Comparison of ENCODE assay signal across 15 cellular contexts in the genomic region with DNA sequence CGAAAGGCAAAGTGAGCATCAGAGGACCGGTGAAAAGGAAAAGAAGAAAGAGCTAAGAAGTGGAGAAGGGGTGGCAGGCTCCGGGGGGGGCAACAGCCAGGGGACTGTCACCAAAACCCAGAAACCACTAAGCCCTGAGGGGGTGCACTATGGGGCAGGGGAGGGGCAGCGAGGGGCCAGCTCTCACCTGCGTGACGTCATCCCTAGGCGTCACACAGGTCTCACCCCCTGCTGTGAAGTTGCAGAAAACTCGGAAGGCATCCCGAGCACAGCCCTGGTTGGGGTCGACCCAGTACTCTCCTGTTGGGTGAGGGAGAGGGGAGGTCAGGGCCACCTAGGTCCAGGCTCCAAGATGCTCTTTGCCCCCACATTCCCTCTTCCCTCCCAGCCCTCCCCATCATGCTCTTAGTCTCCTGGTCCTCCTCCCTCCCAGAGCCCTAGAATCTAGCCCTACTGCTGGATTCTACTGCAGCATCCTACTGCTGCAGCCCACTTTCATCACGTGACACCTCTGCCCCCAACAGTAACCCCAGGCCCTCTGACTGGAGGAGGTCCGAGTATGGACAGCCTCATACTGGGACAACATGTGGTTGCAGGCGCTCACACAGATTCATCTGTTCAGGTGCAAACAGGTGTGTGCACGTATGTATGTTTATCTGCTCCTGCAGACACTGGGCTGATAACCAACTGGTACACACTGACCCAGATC. TPM values are rescaled to one million over a fixed set of nuclear protein-coding genes. Genes with fewer than 3 reads are reported as not detected.
DNase-seq lines count a peak whose midpoint lies in the region; ATAC-seq, FAIRE-seq and TF ChIP-seq lines count a peak whose summit lies in the region.
"Had no signal": no experiment of that assay in that cellular context is flagged by ENCODE, and none has a peak within 500 bp of the region (broad histone marks: within the 10 kb centered on the region; RNA-seq: fewer than 3 reads in every experiment).

No MANE protein-coding gene starts in this region.

- no peaks in the 10 kb centered on the region for H3F3A ChIP-seq in neural progenitor cell (ENCODE audit: low read depth)

- peaks cover 16% of the 10 kb centered on the region for H3K4me1 Mint-ChIP-seq in neural progenitor cell
- peaks cover 10 to 15% of the 10 kb centered on the region in 2 donors for H3K4me1 Mint-ChIP-seq in effector memory CD8-positive, alpha-beta T cell (ENCODE audit: low read depth in 2 of 2)

- POLR2A ChIA-PET in HEK293 (lab: Yijun Ruan, JAX), result interaction anchor here (0.9 kb wide), 1 partner anchor 261 kb away, joined by 3 read pairs; no protein-coding TSS in a partner anchor
- POLR2A ChIA-PET in GM12878 (lab: Charles Lee), result no interaction called here

- H3K27me3 Mint-ChIP-seq in neural progenitor cell (ENCODE audit: insufficient read depth, low read depth), result peaks cover 12% of the 10 kb centered on the region
- H3K27me3 Mint-ChIP-seq in effector memory CD8-positive, alpha-beta T cell, result peaks cover 12 to 63% of the 10 kb centered on the region in 2 donors

- H3K36me3 Mint-ChIP-seq in neural progenitor cell, result no peaks in the 10 kb centered on the region
- peaks cover under 1% of the 10 kb centered on the region for H3K36me3 Mint-ChIP-seq in effector memory CD8-positive, alpha-beta T cell (ENCODE audit: insufficient read depth)
- H3K36me3 Mint-ChIP-seq: CD4-positive, CD25-positive, alpha-beta regulatory T cell had no signal

- DNase-seq in GM12878 (ENCODE audit: low read depth, low spot score), result no peak
- no peak for DNase-seq in neural progenitor cell (ENCODE audit: low spot score)
- DNase-seq in effector memory CD8-positive, alpha-beta T cell, result no peak
- DNase-seq: CD4-positive, CD25-positive, alpha-beta regulatory T cell; HCEC 1CT; NCI-H1930; NCI-H526 treated with DMSO at 0.1 percent for 48 hours; SHP77; SK-N-SH had no signal

- no peak overlapping the region for H3K27ac ChIP-seq in HEK293 (ENCODE audit: extremely low read depth, low read depth, low read length)
- no peak overlapping the region for H3K27ac ChIP-seq in GM12878 (ENCODE audit: control insufficient read depth, insufficient read depth)
- no peak overlapping the region for H3K27ac ChIP-seq in neural progenitor cell
- H3K27ac ChIP-seq: HL-60 had no signal

- TF ChIP-seq POLR2A in GM12878 (IDR thresholded peaks at IDR 0.05; ENCODE audit: low read depth, low read length), result no peak

- SMC1A ChIA-PET in GM12878 (lab: Charles Lee; ENCODE audit: uncharacterized antibody, unreplicated experiment), result interaction anchor here (1.1 to 2.1 kb wide), 2 partner anchors 8 to 15 kb away, joined by 3 to 4 read pairs; no protein-coding TSS in a partner anchor

- H3K4me3 ChIP-seq in HEK293 (ENCODE audit: low read depth, low read length) (no peak overlapping the region), GM12878 (no peak overlapping the region), neural progenitor cell (no peak overlapping the region)

- no peak overlapping the region for H2AFZ ChIP-seq in GM12878 (ENCODE audit: control insufficient read depth, low read depth, low read length)
- H2AFZ ChIP-seq in neural progenitor cell (replicated peaks), result no peak overlapping the region

- ATAC-seq in GM12878 (no peak), HG03457 (IDR thresholded peaks at IDR 0.05; ENCODE audit: unreplicated experiment) (no peak)
- no peak for ATAC-seq in effector memory CD8-positive, alpha-beta T cell (replicated peaks)

- TF ChIP-seq CTCF in HEK293 (tag by site-specific recombination; IDR thresholded peaks at IDR 0.05), result no peak
- no peak for TF ChIP-seq CTCF in GM12878 (IDR thresholded peaks at IDR 0.05 in 2 of 3, conservative IDR thresholded peaks at IDR 0.05 in 1 of 3; ENCODE audit: control insufficient read depth in 2 of 3, extremely low read depth in 1 of 3, insufficient read depth in 1 of 3, low read depth in 3 of 3, low read length in 3 of 3)
- TF ChIP-seq CTCF in neural progenitor cell (IDR thresholded peaks at IDR 0.05), result no peak

- no peaks in the 10 kb centered on the region for H3K9me3 Mint-ChIP-seq in neural progenitor cell
- H3K9me3 Mint-ChIP-seq in effector memory CD8-positive, alpha-beta T cell, result no peaks in the 10 kb centered on the region
- H3K9me3 Mint-ChIP-seq: CD4-positive, CD25-positive, alpha-beta regulatory T cell had no signal

- 40% methylated on average over 8 of the region's 14 CpGs for WGBS in GM12878 (ENCODE audit: insufficient coverage, insufficient replicate concordance, low lambda C conversion rate, missing lambda C conversion rate)

- CTCF ChIA-PET in HEK293 (lab: Yijun Ruan, JAX) (interaction anchor here (0.6 to 7.2 kb wide), 8 partner anchors 9 to 84 kb away, joined by 3 to 59 read pairs (median 3); no protein-coding TSS in a partner anchor), GM12878 (lab: Yijun Ruan, JAX) (interaction anchor here (0.7 to 9.5 kb wide), 5 partner anchors 16 to 150 kb away, joined by 3 to 80 read pairs (median 9); no protein-coding TSS in a partner anchor)

- H3K79me2 ChIP-seq in GM12878 (ENCODE audit: control insufficient read depth, insufficient read depth, low read length), result no peaks in the 10 kb centered on the region
- H3K79me2 ChIP-seq in neural progenitor cell (ENCODE audit: low read depth), result no peaks in the 10 kb centered on the region

- H3K4me2 ChIP-seq in GM12878 (ENCODE audit: control insufficient read depth, insufficient read depth) (no peak overlapping the region), neural progenitor cell (no peak overlapping the region)
- H3K4me2 ChIP-seq: SK-N-SH had no signal

- H3K9ac ChIP-seq in GM12878 (ENCODE audit: control insufficient read depth, insufficient read depth, low read length), result no peak overlapping the region
- no peak overlapping the region for H3K9ac ChIP-seq in neural progenitor cell
- H3K9ac ChIP-seq: SK-N-SH had no signal

- H3K9me3 ChIP-seq in HEK293 (ENCODE audit: control insufficient read depth, insufficient read depth, low read depth, low read length), result no peaks in the 10 kb centered on the region
- H3K9me3 ChIP-seq in GM12878 (replicated peaks; ENCODE audit: control insufficient read depth, insufficient read depth, low read length), result no peaks in the 10 kb centered on the region
- H3K9me3 ChIP-seq in neural progenitor cell (ENCODE audit: low read depth), result no peaks in the 10 kb centered on the region
- H3K9me3 ChIP-seq: Caco-2, SK-N-SH had no signal

- FAIRE-seq in GM12878 (lab: Jason Lieb, UNC), result no peak
- FAIRE-seq: GM19239 had no signal

- no peaks in the 10 kb centered on the region for H3K36me3 ChIP-seq in HEK293 (ENCODE audit: control insufficient read depth in 2 of 2, insufficient read depth in 1 of 2, low read length in 2 of 2)
- no peaks in the 10 kb centered on the region for H3K36me3 ChIP-seq in GM12878 (ENCODE audit: control insufficient read depth in 2 of 2, insufficient read depth in 2 of 2, low read length in 1 of 2)
- H3K36me3 ChIP-seq in neural progenitor cell, result no peaks in the 10 kb centered on the region

- no TSS peak for BruUV-seq in GM12878 (replicated peaks; lab: Mats Ljungman, UMichigan)

- RAD21 ChIA-PET in GM12878 (lab: Charles Lee; ENCODE audit: unreplicated experiment), result interaction anchor here (1.6 kb wide), 1 partner anchor 8 kb away, joined by 5 read pairs; no protein-coding TSS in a partner anchor

- no peaks in the 10 kb centered on the region for H3K27me3 ChIP-seq in GM12878 (replicated peaks in 1 of 2; ENCODE audit: control insufficient read depth in 2 of 2, insufficient read depth in 2 of 2, low read length in 1 of 2)
- peaks cover 18% of the 10 kb centered on the region for H3K27me3 ChIP-seq in neural progenitor cell

- H3K4me3 Mint-ChIP-seq in neural progenitor cell, result no peak overlapping the region
- H3K4me3 Mint-ChIP-seq in effector memory CD8-positive, alpha-beta T cell, result no peak overlapping the region
- H3K4me3 Mint-ChIP-seq: B cell; CD4-positive, CD25-positive, alpha-beta regulatory T cell had no signal

- TF ChIP-seq EP300 in GM12878 (IDR thresholded peaks at IDR 0.05; ENCODE audit: borderline replicate concordance in 1 of 2, control insufficient read depth in 1 of 2, low read depth in 2 of 2, low read length in 2 of 2), result no peak

- H3K27ac Mint-ChIP-seq in neural progenitor cell, result peak overlapping the region; percentile 57
- no peak overlapping the region for H3K27ac Mint-ChIP-seq in effector memory CD8-positive, alpha-beta T cell
- H3K27ac Mint-ChIP-seq: B cell had no signal

- intact Hi-C loops in GM12878 (cut with micrococcal nuclease; ENCODE audit: unreplicated experiment), result no loop called here

- in situ Hi-C loops in GM12878 (cut with MboI), result no loop called here

- H4K20me1 ChIP-seq in GM12878 (ENCODE audit: control insufficient read depth, insufficient read depth) (no peaks in the 10 kb centered on the region), neural progenitor cell (ENCODE audit: low read depth) (no peaks in the 10 kb centered on the region)

- TF ChIP-seq RAD21 in GM12878 (IDR thresholded peaks at IDR 0.05; ENCODE audit: insufficient read depth, low read depth, low read length), result no peak

- H3K4me1 ChIP-seq in HEK293 (ENCODE audit: control insufficient read depth, insufficient read depth, low read length) (0 out of 2 replicates have a peak, but pooled peaks cover 2% of the 10 kb centered on the region), GM12878 (ENCODE audit: control insufficient read depth, insufficient read depth, low read length) (peaks cover 4% of the 10 kb centered on the region), neural progenitor cell (no peaks in the 10 kb centered on the region)
- H3K4me1 ChIP-seq: Caco-2 had no signal

RNA-seq across cellular contexts. Expression of a gene that starts 27.4 kb away (rescaled TPM):
- 1.8 and 1.9 TPM in 2 replicates for total RNA-seq in GM12878 (2013; cell fraction: nucleolus; rRNA removed)
- total RNA-seq in GM12878 (2014; rRNA removed), result 0.22 and 0.23 TPM in 2 replicates
- total RNA-seq in GM12878 (2014; rRNA removed; fragmentation: Illumina TruSeq; extraction: Trizol), result 0.22 and 0.23 TPM in 2 replicates
- 0.51 and 0.53 TPM in 2 replicates for total RNA-seq in GM12878 (2021)
- polyA plus RNA-seq in GM12878 (2011; ENCODE audit: low read depth), result 0.25 TPM
- 0.42 and 0.83 TPM in 2 replicates for polyA plus RNA-seq in GM12878 (2011; rRNA removed)
- polyA plus RNA-seq in GM12878 (2011; cell fraction: cytosol; rRNA removed), result 0.36 and 0.57 TPM in 2 replicates
- 8.6 and 10.3 TPM in 2 replicates for polyA plus RNA-seq in GM12878 (2011; cell fraction: nucleus; rRNA removed)
- polyA plus RNA-seq in GM12878 (2012), result 0.70 and 0.73 TPM in 2 replicates
- 0.09 and 0.44 TPM in 2 replicates for polyA plus RNA-seq in GM12878 (2014; fragmentation: Illumina TruSeq; extraction: Trizol)
- polyA plus RNA-seq in GM12878 (2014; fragmentation: Nextera tagmentation; extraction: Ambion mirVana), result under 1 TPM in 1 of 2 experiments, not detected in 1; 0.07 TPM
- 0.72 and 0.76 TPM in 2 replicates for polyA plus RNA-seq in GM12878 (2014; rRNA removed)
- polyA plus RNA-seq in GM12878 (2016; fragmentation: Nextera tagmentation; extraction: Ambion mirVana), result under 1 TPM; 0.03 to 0.15 TPM
- polyA minus RNA-seq in GM12878 (2011; rRNA and poly(A)+ RNA removed), result 0.15 and 0.46 TPM in 2 replicates
- not detected in 2 replicates for polyA minus RNA-seq in GM12878 (2011; cell fraction: cytosol; rRNA and poly(A)+ RNA removed)
- polyA minus RNA-seq in GM12878 (2011; cell fraction: nucleus; rRNA and poly(A)+ RNA removed), result 0.85 and 0.86 TPM in 2 replicates
- 0.49 and 0.99 TPM in 2 replicates for total RNA-seq in neural progenitor cell (ENCODE audit: low replicate concordance)

RNA-seq across cellular contexts. Expression of a gene that starts 35.6 kb away (rescaled TPM):
- 37.4 and 40.4 TPM in 2 replicates for total RNA-seq in GM12878 (2013; cell fraction: nucleolus; rRNA removed)
- total RNA-seq in GM12878 (2014; rRNA removed), result 14.0 TPM in 2 replicates
- total RNA-seq in GM12878 (2014; rRNA removed; fragmentation: Illumina TruSeq; extraction: Trizol), result 9.5 and 10.8 TPM in 2 replicates
- total RNA-seq in GM12878 (2021), result 27.1 and 30.3 TPM in 2 replicates
- 20.9 TPM for polyA plus RNA-seq in GM12878 (2011; ENCODE audit: low read depth)
- 26.6 and 35.0 TPM in 2 replicates for polyA plus RNA-seq in GM12878 (2011; rRNA removed)
- polyA plus RNA-seq in GM12878 (2011; cell fraction: cytosol; rRNA removed), result 33.9 and 40.3 TPM in 2 replicates
- 155 and 193 TPM in 2 replicates for polyA plus RNA-seq in GM12878 (2011; cell fraction: nucleus; rRNA removed)
- 35.2 and 36.1 TPM in 2 replicates for polyA plus RNA-seq in GM12878 (2012)
- polyA plus RNA-seq in GM12878 (2014; fragmentation: Illumina TruSeq; extraction: Trizol), result 16.4 and 25.8 TPM in 2 replicates
- polyA plus RNA-seq in GM12878 (2014; fragmentation: Nextera tagmentation; extraction: Ambion mirVana), result 1 to 10 TPM in 1 of 2 experiments, under 1 TPM in 1; 0.71 to 1.6 TPM
- polyA plus RNA-seq in GM12878 (2014; rRNA removed), result 30.3 and 34.4 TPM in 2 replicates
- polyA plus RNA-seq in GM12878 (2016; fragmentation: Nextera tagmentation; extraction: Ambion mirVana), result 10 to 100 TPM; 19.8 to 21.0 TPM
- 36.9 and 38.1 TPM in 2 replicates for polyA minus RNA-seq in GM12878 (2011; rRNA and poly(A)+ RNA removed)
- 6.8 and 11.2 TPM in 2 replicates for polyA minus RNA-seq in GM12878 (2011; cell fraction: cytosol; rRNA and poly(A)+ RNA removed)
- polyA minus RNA-seq in GM12878 (2011; cell fraction: nucleus; rRNA and poly(A)+ RNA removed), result 24.2 and 28.5 TPM in 2 replicates
- 10.2 and 21.7 TPM in 2 replicates for total RNA-seq in neural progenitor cell (ENCODE audit: low replicate concordance)

RNA-seq across cellular contexts. Expression of a gene that starts 35.8 kb away (rescaled TPM):
- total RNA-seq in GM12878 (2013; cell fraction: nucleolus; rRNA removed), result 28.9 TPM in 2 replicates
- total RNA-seq in GM12878 (2014; rRNA removed), result 48.9 and 50.6 TPM in 2 replicates
- total RNA-seq in GM12878 (2014; rRNA removed; fragmentation: Illumina TruSeq; extraction: Trizol), result 41.3 and 43.9 TPM in 2 replicates
- 52.9 and 57.3 TPM in 2 replicates for total RNA-seq in GM12878 (2021)
- polyA plus RNA-seq in GM12878 (2011; ENCODE audit: low read depth), result 55.2 TPM
- 23.0 and 37.4 TPM in 2 replicates for polyA plus RNA-seq in GM12878 (2011; rRNA removed)
- polyA plus RNA-seq in GM12878 (2011; cell fraction: cytosol; rRNA removed), result 50.2 and 54.2 TPM in 2 replicates
- polyA plus RNA-seq in GM12878 (2011; cell fraction: nucleus; rRNA removed), result 55.7 and 62.9 TPM in 2 replicates
- 59.6 and 80.9 TPM in 2 replicates for polyA plus RNA-seq in GM12878 (2012)
- polyA plus RNA-seq in GM12878 (2014; fragmentation: Illumina TruSeq; extraction: Trizol), result 51.0 and 63.1 TPM in 2 replicates
- polyA plus RNA-seq in GM12878 (2014; fragmentation: Nextera tagmentation; extraction: Ambion mirVana), result 1 to 10 TPM; 7.3 to 8.4 TPM
- polyA plus RNA-seq in GM12878 (2014; rRNA removed), result 55.3 and 56.1 TPM in 2 replicates
- 10 to 100 TPM; 12.8 to 14.0 TPM for polyA plus RNA-seq in GM12878 (2016; fragmentation: Nextera tagmentation; extraction: Ambion mirVana)
- polyA minus RNA-seq in GM12878 (2011; rRNA and poly(A)+ RNA removed), result 30.9 and 31.3 TPM in 2 replicates
- 11.0 and 13.6 TPM in 2 replicates for polyA minus RNA-seq in GM12878 (2011; cell fraction: cytosol; rRNA and poly(A)+ RNA removed)
- 18.6 and 31.2 TPM in 2 replicates for polyA minus RNA-seq in GM12878 (2011; cell fraction: nucleus; rRNA and poly(A)+ RNA removed)
- 40.8 and 59.2 TPM in 2 replicates for total RNA-seq in neural progenitor cell (ENCODE audit: low replicate concordance)

RNA-seq across cellular contexts. Expression of a gene that starts 39.6 kb away (rescaled TPM):
- 7.5 and 9.9 TPM in 2 replicates for total RNA-seq in GM12878 (2013; cell fraction: nucleolus; rRNA removed)
- total RNA-seq in GM12878 (2014; rRNA removed) (38.4 and 41.5 TPM in 2 replicates), GM12878 (2014; rRNA removed; fragmentation: Illumina TruSeq; extraction: Trizol) (14.1 and 14.4 TPM in 2 replicates), GM12878 (2021) (23.8 and 30.8 TPM in 2 replicates), neural progenitor cell (ENCODE audit: low replicate concordance) (4.8 and 9.5 TPM in 2 replicates)
- polyA plus RNA-seq in GM12878 (2011; ENCODE audit: low read depth), result 13.8 TPM
- polyA plus RNA-seq in GM12878 (2011; rRNA removed) (20.0 and 29.2 TPM in 2 replicates), GM12878 (2014; fragmentation: Illumina TruSeq; extraction: Trizol) (7.8 and 12.5 TPM in 2 replicates), GM12878 (2014; fragmentation: Nextera tagmentation; extraction: Ambion mirVana) (10 to 100 TPM in 1 of 2 experiments, 1 to 10 TPM in 1; 3.1 to 13.6 TPM), GM12878 (2014; rRNA removed) (40.8 and 40.9 TPM in 2 replicates), GM12878 (2016; fragmentation: Nextera tagmentation; extraction: Ambion mirVana) (10 to 100 TPM; 46.7 to 54.3 TPM)
- polyA plus RNA-seq in GM12878 (2011; cell fraction: cytosol; rRNA removed), result 41.7 and 54.6 TPM in 2 replicates
- polyA plus RNA-seq in GM12878 (2011; cell fraction: nucleus; rRNA removed), result 51.8 and 54.1 TPM in 2 replicates
- 19.5 and 25.0 TPM in 2 replicates for polyA plus RNA-seq in GM12878 (2012)
- polyA minus RNA-seq in GM12878 (2011; rRNA and poly(A)+ RNA removed), result 20.0 and 26.4 TPM in 2 replicates
- polyA minus RNA-seq in GM12878 (2011; cell fraction: cytosol; rRNA and poly(A)+ RNA removed), result 3.3 and 6.5 TPM in 2 replicates
- polyA minus RNA-seq in GM12878 (2011; cell fraction: nucleus; rRNA and poly(A)+ RNA removed), result 5.9 and 11.8 TPM in 2 replicates

RNA-seq across cellular contexts. Expression of a gene that starts 43.5 kb away (rescaled TPM):
- 5.2 and 6.4 TPM in 2 replicates for total RNA-seq in GM12878 (2013; cell fraction: nucleolus; rRNA removed)
- total RNA-seq in GM12878 (2014; rRNA removed) (11.6 and 16.2 TPM in 2 replicates), GM12878 (2014; rRNA removed; fragmentation: Illumina TruSeq; extraction: Trizol) (16.0 and 17.2 TPM in 2 replicates), GM12878 (2021) (24.1 and 24.9 TPM in 2 replicates), neural progenitor cell (ENCODE audit: low replicate concordance) (12.1 and 20.2 TPM in 2 replicates)
- 7.9 TPM for polyA plus RNA-seq in GM12878 (2011; ENCODE audit: low read depth)
- polyA plus RNA-seq in GM12878 (2011; rRNA removed) (9.0 and 15.4 TPM in 2 replicates), GM12878 (2014; fragmentation: Illumina TruSeq; extraction: Trizol) (11.2 and 16.9 TPM in 2 replicates), GM12878 (2014; fragmentation: Nextera tagmentation; extraction: Ambion mirVana) (1 to 10 TPM; 2.0 to 4.2 TPM), GM12878 (2014; rRNA removed) (27.2 and 27.8 TPM in 2 replicates), GM12878 (2016; fragmentation: Nextera tagmentation; extraction: Ambion mirVana) (1 to 10 TPM; 5.4 to 6.3 TPM)
- 18.1 and 21.3 TPM in 2 replicates for polyA plus RNA-seq in GM12878 (2011; cell fraction: cytosol; rRNA removed)
- 34.4 and 40.4 TPM in 2 replicates for polyA plus RNA-seq in GM12878 (2011; cell fraction: nucleus; rRNA removed)
- 22.0 and 31.1 TPM in 2 replicates for polyA plus RNA-seq in GM12878 (2012)
- 8.7 and 11.2 TPM in 2 replicates for polyA minus RNA-seq in GM12878 (2011; rRNA and poly(A)+ RNA removed)
- 7.1 and 7.6 TPM in 2 replicates for polyA minus RNA-seq in GM12878 (2011; cell fraction: cytosol; rRNA and poly(A)+ RNA removed)
- 2.3 and 4.1 TPM in 2 replicates for polyA minus RNA-seq in GM12878 (2011; cell fraction: nucleus; rRNA and poly(A)+ RNA removed)
